ENCODE assay signal across 8 cellular contexts in genomic region chr16:1705688-1706385, GRCh38. TPM values are rescaled to one million over a fixed set of nuclear protein-coding genes. Genes with fewer than 3 reads are reported as not detected.
DNase-seq lines count a peak whose midpoint lies in the region; TF ChIP-seq lines count a peak whose summit lies in the region.

Gene MAPK8IP3 (plus strand): TSS chr16:1706195. CDS start chr16:1706340, 145 bp downstream.

- peaks cover 12 to 16% of the 10 kb centered on the region in 2 experiments for H3K36me3 ChIP-seq in SK-N-SH (replicated peaks in 1 of 2; ENCODE audit: control insufficient read depth in 1 of 2, insufficient read depth in 2 of 2, low read length in 1 of 2)
- peaks cover 20% of the 10 kb centered on the region for H3K36me3 ChIP-seq in osteoblast (ENCODE audit: insufficient read depth, low read length)
- H3K36me3 ChIP-seq in testis (ENCODE audit: low read depth, missing control alignments): no peaks in the 10 kb centered on the region

- TF ChIP-seq EP300 in SK-N-SH (IDR thresholded peaks at IDR 0.05; ENCODE audit: borderline replicate concordance in 1 of 2, low read depth in 1 of 2, low read length in 1 of 2): peak in 1 of 2 experiments; percentile 22; a peak in 1 of 4 replicates

- CTCF ChIA-PET in GM10248 (lab: Yijun Ruan, JAX) (interaction anchor here (0.6 to 4.5 kb wide), 41 partner anchors 8 to 1069 kb away, joined by 3 to 36 read pairs (median 4); partner anchors contain the start of genes CRAMP1, EME2, FAHD1 and HAGH), SK-N-SH (lab: Yijun Ruan, JAX) (interaction anchor here (0.6 to 1.9 kb wide), 38 partner anchors 9 to 429 kb away, joined by 3 to 14 read pairs (median 5); partner anchors contain the start of genes CRAMP1, EME2, IFT140 and JPT2)

- no peaks in the 10 kb centered on the region for H3K9me3 ChIP-seq in SK-N-SH
- H3K9me3 ChIP-seq in osteoblast (ENCODE audit: low read depth, low read length): no peaks in the 10 kb centered on the region
- no peaks in the 10 kb centered on the region for H3K9me3 ChIP-seq in testis

- H3K4me3 ChIP-seq in HFF-Myc (replicated peaks; ENCODE audit: low read depth, low read length): peak within 1 kb of the TSS; percentile 67
- H3K4me3 ChIP-seq in SK-N-SH (ENCODE audit: low read depth in 2 of 2, low read length in 1 of 2): peak within 1 kb of the TSS; percentile 82 to 89
- peak within 1 kb of the TSS; percentile 97 for H3K4me3 ChIP-seq in osteoblast (ENCODE audit: insufficient read depth, low read length)
- H3K4me3 ChIP-seq in testis: peak within 1 kb of the TSS; percentile 88 to 94

- H4K20me1 ChIP-seq in SK-N-SH (ENCODE audit: insufficient read depth) (peaks cover 37% of the 10 kb centered on the region), osteoblast (ENCODE audit: insufficient read depth, low read length) (peaks cover 36% of the 10 kb centered on the region)

- H3K9me2 ChIP-seq in SK-N-SH: no peaks in the 10 kb centered on the region

- peaks cover 13 to 22% of the 10 kb centered on the region in 2 experiments; a peak in 3 of 4 replicates for H3K4me1 ChIP-seq in SK-N-SH (ENCODE audit: control insufficient read depth in 1 of 2, insufficient read depth in 2 of 2, low read depth in 1 of 2, low read length in 1 of 2)
- peaks cover 26% of the 10 kb centered on the region for H3K4me1 ChIP-seq in osteoblast (ENCODE audit: insufficient read depth, low read length)
- H3K4me1 ChIP-seq in testis: peaks cover 23% of the 10 kb centered on the region

- under 1% methylated on average over 11 of the region's 79 CpGs for WGBS in SK-N-SH (ENCODE audit: low lambda C conversion rate)
- 0 to 1% methylated on average over 41 to 47 of the region's 79 CpGs for WGBS in testis, 2 donors

- peak; percentile 73 for TF ChIP-seq POLR2A in testis (IDR thresholded peaks at IDR 0.05)

- H3F3A ChIP-seq in SK-N-SH (replicated peaks; ENCODE audit: insufficient read depth): peaks cover 26% of the 10 kb centered on the region

- peak within 1 kb of the TSS; percentile 89 to 91 for H3K27ac ChIP-seq in SK-N-SH (ENCODE audit: low read depth in 2 of 2, low read length in 1 of 2)
- H3K27ac ChIP-seq in osteoblast (ENCODE audit: low read depth, low read length): peak within 1 kb of the TSS; percentile 90
- H3K27ac ChIP-seq in testis: peak within 1 kb of the TSS; percentile 83 to 88

- peaks cover 58% of the 10 kb centered on the region for H3K79me2 ChIP-seq in SK-N-SH (ENCODE audit: insufficient read depth)
- peaks cover 50% of the 10 kb centered on the region for H3K79me2 ChIP-seq in osteoblast (ENCODE audit: insufficient read depth, low read length)

- peak; percentile 99 for TF ChIP-seq CTCF in GM10248 (IDR thresholded peaks at IDR 0.05; ENCODE audit: control extremely low read depth, extremely low read depth, low read depth, missing control alignments)
- TF ChIP-seq CTCF in HFF-Myc (IDR thresholded peaks at IDR 0.05; ENCODE audit: low read depth, low read length, missing control alignments): peak; percentile 69
- TF ChIP-seq CTCF in SK-N-SH (IDR thresholded peaks at IDR 0.05): peak; percentile 73
- peak; percentile 68 for TF ChIP-seq CTCF in osteoblast (IDR thresholded peaks at IDR 0.05; ENCODE audit: extremely low read depth, low read depth, low read length)
- TF ChIP-seq CTCF in testis (IDR thresholded peaks at IDR 0.05): peak; percentile 96 to 100 (median 100)

- TF ChIP-seq RAD21 in SK-N-SH (IDR thresholded peaks at IDR 0.05; ENCODE audit: low read length): no peak

- POLR2A ChIA-PET in GM10248 (lab: Yijun Ruan, JAX) (interaction anchor here (0.7 to 1.2 kb wide), 3 partner anchors 15 to 259 kb away, joined by 3 to 5 read pairs (median 4); partner anchors contain the start of gene RPS2), SK-N-SH (lab: Yijun Ruan, JAX) (interaction anchor here (0.5 to 1.5 kb wide), 14 partner anchors 10 to 633 kb away, joined by 3 to 10 read pairs (median 4); partner anchors contain the start of genes CRAMP1, EME2, FAHD1 and HAGH)

- H3K27me3 ChIP-seq in SK-N-SH (ENCODE audit: insufficient read depth) (no peaks in the 10 kb centered on the region), osteoblast (ENCODE audit: insufficient read depth, low read length) (no peaks in the 10 kb centered on the region), testis (no peaks in the 10 kb centered on the region)

- peak within 1 kb of the TSS; percentile 97 for H3K4me2 ChIP-seq in SK-N-SH
- H3K4me2 ChIP-seq in osteoblast (ENCODE audit: insufficient read depth, low read length): peak within 1 kb of the TSS; percentile 91

- DNase-seq in GM10248 (ENCODE audit: extremely low spot score): peak; percentile 99
- DNase-seq in HFF-Myc (ENCODE audit: extremely low read depth, low read depth): peak; percentile 50
- DNase-seq in MV-4-11 (lab: John Stamatoyannopoulos, UW): peak; percentile 77
- DNase-seq in SK-N-SH: peak; percentile 99
- peak; percentile 92 for DNase-seq in activated naive CD4-positive, alpha-beta T cell treated with anti-CD3 and anti-CD28 coated beads, Interleukin-2, amount 50 U/mL, for 16 hours
- DNase-seq in glomerular endothelial cell (ENCODE audit: extremely low read depth, low read depth, low spot score): no peak
- peak; percentile 99 for DNase-seq in osteoblast (ENCODE audit: insufficient read length, low spot score, missing footprints)
- peak; percentile 92 for DNase-seq in testis

- H3K9ac ChIP-seq in SK-N-SH: peak within 1 kb of the TSS; percentile 85

- intact Hi-C loops in testis (cut with DNase I; ENCODE audit: low total_unique reads): no loop called here

- peak within 1 kb of the TSS; percentile 89 for H2AFZ ChIP-seq in SK-N-SH (ENCODE audit: low read depth)
- H2AFZ ChIP-seq in osteoblast (ENCODE audit: low read length): peak within 1 kb of the TSS; percentile 96

TF ChIP-seq in SK-N-SH, 30 proteins besides CTCF, POLR2A, EP300 and RAD21 (continues in another document):
- TF ChIP-seq ELF1 (IDR thresholded peaks at IDR 0.05) (peak; percentile 78), ZBTB33 (IDR thresholded peaks at IDR 0.05; ENCODE audit: borderline replicate concordance, low read depth) (peak; percentile 37; the same call in 1 of the 2 replicates), SMC3 (IDR thresholded peaks at IDR 0.05; ENCODE audit: low read depth, low read length) (peak; percentile 33), SIN3A (IDR thresholded peaks at IDR 0.05; ENCODE audit: borderline replicate concordance, low read depth, low read length) (0 out of 2 replicates have a peak, but pooled peaks have one; percentile 77), EZH2phosphoT487 (IDR thresholded peaks at IDR 0.05; ENCODE audit: borderline replicate concordance, low read depth) (no peak), RCOR1 (IDR thresholded peaks at IDR 0.05; ENCODE audit: low read length) (0 out of 2 replicates have a peak, but pooled peaks have one; percentile 8), TCF12 (IDR thresholded peaks at IDR 0.05) (no peak), RXRA (IDR thresholded peaks at IDR 0.05; ENCODE audit: borderline replicate concordance, low read depth) (no peak), TAF1 (IDR thresholded peaks at IDR 0.05; ENCODE audit: borderline replicate concordance, low read depth, low read length) (peak; percentile 78; the same call in 1 of the 2 replicates), GATA2 (CRISPR knock-in tag; IDR thresholded peaks at IDR 0.05) (no peak), NRF1 (IDR thresholded peaks at IDR 0.05; ENCODE audit: low read depth, low read length) (peak; percentile 31), USF2 (IDR thresholded peaks at IDR 0.05; ENCODE audit: borderline replicate concordance, low read depth, low read length) (no peak), POLR2AphosphoS5 (IDR thresholded peaks at IDR 0.05; ENCODE audit: low read depth, low read length) (peak; percentile 97), RFX5 (IDR thresholded peaks at IDR 0.05; ENCODE audit: low read length) (0 out of 2 replicates have a peak, but pooled peaks have one; percentile 54), NFIC (IDR thresholded peaks at IDR 0.05; ENCODE audit: borderline replicate concordance) (no peak; the same call in 1 of the 2 replicates)

RNA-seq across cellular contexts. Expression of gene MAPK8IP3, which starts in this region (rescaled TPM):
- 53.6 and 57.3 TPM in 2 replicates for polyA plus RNA-seq in SK-N-SH (2012; rRNA removed)
- 5.9 and 8.9 TPM in 2 replicates for polyA plus RNA-seq in SK-N-SH (2012; cell fraction: cytosol; rRNA removed)
- 414 and 492 TPM in 2 replicates for polyA plus RNA-seq in SK-N-SH (2012; cell fraction: nucleus; rRNA removed)
- 47.0 and 75.6 TPM in 2 replicates for total RNA-seq in glomerular endothelial cell
- 64.1 and 71.0 TPM in 2 replicates for total RNA-seq in osteoblast
- total RNA-seq in testis: 100 to 1,000 TPM; 128 to 154 TPM
- polyA plus RNA-seq in testis (ENCODE audit: insufficient read depth, low read depth, low replicate concordance): 52.7 TPM
